Comparison of ENCODE assay signal across 2 cellular contexts in the genomic region with DNA sequence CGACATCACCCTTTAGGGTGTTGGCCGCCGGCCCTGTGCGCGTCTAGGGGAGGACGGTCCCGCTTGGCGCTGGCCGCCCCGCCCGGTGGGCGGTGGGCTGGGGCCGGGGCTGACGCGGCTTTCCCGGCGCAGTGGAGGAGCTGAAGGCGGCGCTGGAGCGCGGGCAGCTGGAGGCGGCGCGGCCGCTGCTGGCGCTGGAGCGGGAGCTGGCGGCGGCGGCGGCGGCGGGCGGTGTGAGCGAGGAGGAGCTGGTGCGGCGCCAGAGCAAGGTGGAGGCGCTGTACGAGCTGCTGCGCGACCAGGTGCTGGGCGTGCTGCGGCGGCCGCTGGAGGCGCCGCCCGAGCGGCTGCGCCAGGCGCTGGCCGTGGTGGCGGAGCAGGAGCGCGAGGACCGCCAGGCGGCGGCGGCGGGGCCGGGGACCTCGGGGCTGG.
TF ChIP-seq lines count a peak whose summit lies in the region.

No MANE protein-coding gene starts in this region.

TF ChIP-seq in A549, 52 proteins besides CTCF, POLR2A, EP300 and RAD21 (continued from another document):
- TF ChIP-seq, protein P1, sequence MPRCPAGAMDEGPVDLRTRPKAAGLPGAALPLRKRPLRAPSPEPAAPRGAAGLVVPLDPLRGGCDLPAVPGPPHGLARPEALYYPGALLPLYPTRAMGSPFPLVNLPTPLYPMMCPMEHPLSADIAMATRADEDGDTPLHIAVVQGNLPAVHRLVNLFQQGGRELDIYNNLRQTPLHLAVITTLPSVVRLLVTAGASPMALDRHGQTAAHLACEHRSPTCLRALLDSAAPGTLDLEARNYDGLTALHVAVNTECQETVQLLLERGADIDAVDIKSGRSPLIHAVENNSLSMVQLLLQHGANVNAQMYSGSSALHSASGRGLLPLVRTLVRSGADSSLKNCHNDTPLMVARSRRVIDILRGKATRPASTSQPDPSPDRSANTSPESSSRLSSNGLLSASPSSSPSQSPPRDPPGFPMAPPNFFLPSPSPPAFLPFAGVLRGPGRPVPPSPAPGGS (IDR thresholded peaks at IDR 0.05), result no peak
- TF ChIP-seq HOXB13 (CRISPR knock-in tag; IDR thresholded peaks at IDR 0.05; ENCODE audit: low read depth) (no peak), HDAC2 (IDR thresholded peaks at IDR 0.05) (no peak), FOSB (CRISPR knock-in tag; IDR thresholded peaks at IDR 0.05) (no peak), CEBPB (IDR thresholded peaks at IDR 0.05) (no peak), ESRRA (IDR thresholded peaks at IDR 0.05; ENCODE audit: borderline replicate concordance, low read length) (no peak)

TF ChIP-seq in neural cell, 6 proteins besides CTCF, POLR2A, EP300 and RAD21 (continued from another document):
- TF ChIP-seq, protein P2, sequence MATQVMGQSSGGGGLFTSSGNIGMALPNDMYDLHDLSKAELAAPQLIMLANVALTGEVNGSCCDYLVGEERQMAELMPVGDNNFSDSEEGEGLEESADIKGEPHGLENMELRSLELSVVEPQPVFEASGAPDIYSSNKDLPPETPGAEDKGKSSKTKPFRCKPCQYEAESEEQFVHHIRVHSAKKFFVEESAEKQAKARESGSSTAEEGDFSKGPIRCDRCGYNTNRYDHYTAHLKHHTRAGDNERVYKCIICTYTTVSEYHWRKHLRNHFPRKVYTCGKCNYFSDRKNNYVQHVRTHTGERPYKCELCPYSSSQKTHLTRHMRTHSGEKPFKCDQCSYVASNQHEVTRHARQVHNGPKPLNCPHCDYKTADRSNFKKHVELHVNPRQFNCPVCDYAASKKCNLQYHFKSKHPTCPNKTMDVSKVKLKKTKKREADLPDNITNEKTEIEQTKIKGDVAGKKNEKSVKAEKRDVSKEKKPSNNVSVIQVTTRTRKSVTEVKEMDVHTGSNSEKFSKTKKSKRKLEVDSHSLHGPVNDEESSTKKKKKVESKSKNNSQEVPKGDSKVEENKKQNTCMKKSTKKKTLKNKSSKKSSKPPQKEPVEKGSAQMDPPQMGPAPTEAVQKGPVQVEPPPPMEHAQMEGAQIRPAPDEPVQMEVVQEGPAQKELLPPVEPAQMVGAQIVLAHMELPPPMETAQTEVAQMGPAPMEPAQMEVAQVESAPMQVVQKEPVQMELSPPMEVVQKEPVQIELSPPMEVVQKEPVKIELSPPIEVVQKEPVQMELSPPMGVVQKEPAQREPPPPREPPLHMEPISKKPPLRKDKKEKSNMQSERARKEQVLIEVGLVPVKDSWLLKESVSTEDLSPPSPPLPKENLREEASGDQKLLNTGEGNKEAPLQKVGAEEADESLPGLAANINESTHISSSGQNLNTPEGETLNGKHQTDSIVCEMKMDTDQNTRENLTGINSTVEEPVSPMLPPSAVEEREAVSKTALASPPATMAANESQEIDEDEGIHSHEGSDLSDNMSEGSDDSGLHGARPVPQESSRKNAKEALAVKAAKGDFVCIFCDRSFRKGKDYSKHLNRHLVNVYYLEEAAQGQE (IDR thresholded peaks at IDR 0.05; ENCODE audit: borderline replicate concordance), result peak; percentile 37
